Comparison of ENCODE assay signal across 14 cellular contexts in genomic region chr6:136077834-136078576, GRCh38.
DNase-seq lines count a peak whose midpoint lies in the region; ATAC-seq, FAIRE-seq and TF ChIP-seq lines count a peak whose summit lies in the region.
"Had no signal": no experiment of that assay in that cellular context is flagged by ENCODE, and none has a peak within 500 bp of the region (broad histone marks: within the 10 kb centered on the region; RNA-seq: fewer than 3 reads in every experiment).

No MANE protein-coding gene starts in this region.

- no peaks in the 10 kb centered on the region for H3K9me3 ChIP-seq in HepG2 (ENCODE audit: low read length)
- H3K9me3 ChIP-seq in right lobe of liver = no peaks in the 10 kb centered on the region
- H3K9me3 ChIP-seq in adrenal gland (replicated peaks in 1 of 3) = no peaks in the 10 kb centered on the region
- H3K9me3 ChIP-seq: HAP-1, testis had no signal

- DNase-seq in HepG2 (ENCODE audit: low spot score) (no peak), right lobe of liver (no peak), adrenal gland (peak; percentile 29 to 80 (median 59)), foreskin fibroblast (peak; percentile 89 to 90), stromal cell of bone marrow (ENCODE audit: low read depth) (peak; percentile 99), NCI-H1092 treated with DMSO at 0.1 percent for 48 hours (lab: John Stamatoyannopoulos, UW) (no peak), NCI-H1436 treated with DMSO at 0.1 percent for 48 hours (lab: John Stamatoyannopoulos, UW) (no peak)
- DNase-seq: activated B cell treated with CpG ODN at 0.5 μM for 24 hours; activated T-cell treated with anti-CD3 and anti-CD28 coated beads, Interleukin-2, amount 50 U/mL, for 48 hours; cerebellar nuclear complex; hippocampal formation; testis had no signal

- TF ChIP-seq RAD21 in HepG2 (CRISPR knock-in tag; IDR thresholded peaks at IDR 0.05) = no peak

- H3K79me2 ChIP-seq in HepG2 (ENCODE audit: insufficient read depth, low read length) = no peaks in the 10 kb centered on the region

- H3K27me3 ChIP-seq in HepG2 (ENCODE audit: control insufficient read depth in 1 of 2, insufficient read depth in 2 of 2, low read length in 2 of 2) (no peaks in the 10 kb centered on the region; a peak in 1 of 5 replicates), right lobe of liver (no peaks in the 10 kb centered on the region), adrenal gland (no peaks in the 10 kb centered on the region)
- H3K27me3 ChIP-seq: testis had no signal

- TF ChIP-seq CTCF in HepG2 (CRISPR knock-in tag; IDR thresholded peaks at IDR 0.05) (no peak), right lobe of liver (IDR thresholded peaks at IDR 0.05) (no peak), adrenal gland (IDR thresholded peaks at IDR 0.05) (no peak), foreskin fibroblast (IDR thresholded peaks at IDR 0.05; ENCODE audit: low read depth, low read length) (no peak)

- no peak overlapping the region for H3K9ac ChIP-seq in HepG2 (ENCODE audit: insufficient read depth, low read depth, low read length)

- CTCF ChIA-PET in HepG2 (lab: Yijun Ruan, JAX; ENCODE audit: low intra/inter-chr PET ratio, low total read pairs) = no interaction called here

- H2AFZ ChIP-seq in HepG2 (ENCODE audit: low read length) = no peak overlapping the region

- no peak overlapping the region for H3K4me2 ChIP-seq in HepG2 (ENCODE audit: low read depth, low read length)

- H3K36me3 ChIP-seq in HepG2 (replicated peaks in 1 of 2; ENCODE audit: control insufficient read depth in 1 of 2, insufficient read depth in 2 of 2, low read length in 2 of 2) (no peaks in the 10 kb centered on the region), right lobe of liver (no peaks in the 10 kb centered on the region), adrenal gland (replicated peaks in 1 of 2) (no peaks in the 10 kb centered on the region)
- H3K36me3 ChIP-seq: HAP-1 had no signal

- H3K4me1 ChIP-seq in HepG2 (ENCODE audit: insufficient read depth, low read length) = no peaks in the 10 kb centered on the region
- no peaks in the 10 kb centered on the region for H3K4me1 ChIP-seq in right lobe of liver
- H3K4me1 ChIP-seq in adrenal gland (replicated peaks in 1 of 2) = peaks cover 0 to 10% of the 10 kb centered on the region in 2 donors
- H3K4me1 ChIP-seq: HAP-1, testis had no signal

- in situ Hi-C loops in HepG2 (cut with HindIII; ENCODE audit: extremely low pct_ligation_motif_present, low pct_unique_long_range_greater_than_20kb) = no loop called here

- no peak overlapping the region for H3K4me3 ChIP-seq in HepG2 (replicated peaks in 1 of 3; ENCODE audit: insufficient read depth in 1 of 3, low read depth in 2 of 3, low read length in 3 of 3)
- no peak overlapping the region for H3K4me3 ChIP-seq in right lobe of liver
- H3K4me3 ChIP-seq in adrenal gland = no peak overlapping the region
- no peak overlapping the region for H3K4me3 ChIP-seq in foreskin fibroblast (ENCODE audit: low read depth in 1 of 2, low read length in 2 of 2)
- H3K4me3 ChIP-seq: HAP-1, testis had no signal

- TF ChIP-seq POLR2A in HepG2 (IDR thresholded peaks at IDR 0.05; ENCODE audit: insufficient read depth in 1 of 2, low read depth in 2 of 2, low read length in 2 of 2) (no peak), right lobe of liver (IDR thresholded peaks at IDR 0.05) (no peak), adrenal gland (IDR thresholded peaks at IDR 0.05) (no peak)

- WGBS in HepG2 (ENCODE audit: low lambda C conversion rate) = 14% methylated on average over 5 of the region's 5 CpGs
- 71% methylated on average over 5 of the region's 5 CpGs for WGBS in right lobe of liver (ENCODE audit: insufficient coverage, low coverage, low lambda C conversion rate, missing lambda C conversion rate)
- WGBS in adrenal gland, 4 donors = 60 to 78% (median 64%) methylated on average over 5 of the region's 5 CpGs

- POLR2A ChIA-PET in HepG2 (lab: Yijun Ruan, JAX) = no interaction called here

- intact Hi-C loops in HepG2 (cut with micrococcal nuclease; ENCODE audit: unreplicated experiment) (no loop called here), right lobe of liver (cut with DNase I) (no loop called here), adrenal gland (cut with DNase I) (no loop called here)

- H4K20me1 ChIP-seq in HepG2 (ENCODE audit: insufficient read depth, low read length) = no peaks in the 10 kb centered on the region

- no peak for FAIRE-seq in HepG2 (lab: Jason Lieb, UNC)

- no peak overlapping the region for H3K27ac ChIP-seq in HepG2 (ENCODE audit: extremely low read length, insufficient read depth, low read length)
- H3K27ac ChIP-seq in right lobe of liver = no peak overlapping the region
- H3K27ac ChIP-seq in adrenal gland = peak overlapping the region in 1 of 5 donors; percentile 39
- H3K27ac ChIP-seq: testis had no signal

- BruUV-seq in HepG2 (replicated peaks; lab: Mats Ljungman, UMichigan) = no TSS peak

- TF ChIP-seq EP300 in HepG2 (IDR thresholded peaks at IDR 0.05; ENCODE audit: low read depth in 2 of 2, low read length in 2 of 2) (no peak), HepG2 (CRISPR knock-in tag; IDR thresholded peaks at IDR 0.05; ENCODE audit: borderline replicate concordance) (no peak)

- ATAC-seq in HepG2 (no peak), right lobe of liver (no peak), GM18868 (IDR thresholded peaks at IDR 0.05; ENCODE audit: unreplicated experiment) (no peak)

TF ChIP-seq in HepG2, 621 proteins besides CTCF, POLR2A, EP300 and RAD21:
- TF ChIP-seq MAFF (IDR thresholded peaks at IDR 0.05; ENCODE audit: low read depth, low read length) (peak; percentile 53; the same call in 1 of the 2 replicates), MAFK (conservative IDR thresholded peaks at IDR 0.05 in 1 of 2, IDR thresholded peaks at IDR 0.05 in 1 of 2; ENCODE audit: low read length in 2 of 2) (peak; percentile 50 to 58; a peak in 3 of 4 replicates)
- TF ChIP-seq, protein P1, sequence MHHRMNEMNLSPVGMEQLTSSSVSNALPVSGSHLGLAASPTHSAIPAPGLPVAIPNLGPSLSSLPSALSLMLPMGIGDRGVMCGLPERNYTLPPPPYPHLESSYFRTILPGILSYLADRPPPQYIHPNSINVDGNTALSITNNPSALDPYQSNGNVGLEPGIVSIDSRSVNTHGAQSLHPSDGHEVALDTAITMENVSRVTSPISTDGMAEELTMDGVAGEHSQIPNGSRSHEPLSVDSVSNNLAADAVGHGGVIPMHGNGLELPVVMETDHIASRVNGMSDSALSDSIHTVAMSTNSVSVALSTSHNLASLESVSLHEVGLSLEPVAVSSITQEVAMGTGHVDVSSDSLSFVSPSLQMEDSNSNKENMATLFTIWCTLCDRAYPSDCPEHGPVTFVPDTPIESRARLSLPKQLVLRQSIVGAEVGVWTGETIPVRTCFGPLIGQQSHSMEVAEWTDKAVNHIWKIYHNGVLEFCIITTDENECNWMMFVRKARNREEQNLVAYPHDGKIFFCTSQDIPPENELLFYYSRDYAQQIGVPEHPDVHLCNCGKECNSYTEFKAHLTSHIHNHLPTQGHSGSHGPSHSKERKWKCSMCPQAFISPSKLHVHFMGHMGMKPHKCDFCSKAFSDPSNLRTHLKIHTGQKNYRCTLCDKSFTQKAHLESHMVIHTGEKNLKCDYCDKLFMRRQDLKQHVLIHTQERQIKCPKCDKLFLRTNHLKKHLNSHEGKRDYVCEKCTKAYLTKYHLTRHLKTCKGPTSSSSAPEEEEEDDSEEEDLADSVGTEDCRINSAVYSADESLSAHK (CRISPR knock-in tag; IDR thresholded peaks at IDR 0.05; ENCODE audit: borderline replicate concordance) = no peak
TF ChIP-seq in HepG2: peak in this region for 2.

Comparison
In these comparisons a context has a peak if more than half of its experiments do, and no peak if none do; other contexts are left out.
1. DNase-seq: peak in adrenal gland (7 of 7), foreskin fibroblast (2 of 2) and stromal cell of bone marrow (single experiment); none in HepG2 (single experiment), right lobe of liver (0 of 3), NCI-H1092 treated with DMSO at 0.1 percent for 48 hours (single experiment) and NCI-H1436 treated with DMSO at 0.1 percent for 48 hours (single experiment).